ENCODE assay signal across 23 cellular contexts in the genomic region with DNA sequence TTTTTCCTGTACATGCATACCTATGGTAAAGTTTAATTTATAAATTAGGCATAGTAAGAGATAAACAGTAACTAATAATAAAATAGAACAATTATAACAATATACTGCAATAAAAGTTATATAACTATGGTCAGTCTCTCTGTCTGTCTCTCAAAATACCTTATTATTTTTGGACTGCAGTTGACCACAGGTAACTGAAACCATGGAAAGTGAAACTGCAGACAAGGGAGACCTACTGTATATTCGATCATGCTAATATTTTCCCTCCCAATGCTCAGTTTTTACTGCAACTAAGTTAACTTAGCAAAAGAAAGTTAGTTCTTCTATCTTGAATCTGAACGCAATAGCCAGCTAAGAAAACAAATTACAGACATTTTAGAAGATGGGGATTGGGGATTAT. TPM values are rescaled to one million over a fixed set of nuclear protein-coding genes. Genes with fewer than 3 reads are reported as not detected.
DNase-seq lines count a peak whose midpoint lies in the region; ATAC-seq, FAIRE-seq and TF ChIP-seq lines count a peak whose summit lies in the region.
"Had no signal": no experiment of that assay in that cellular context is flagged by ENCODE, and none has a peak within 500 bp of the region (broad histone marks: within the 10 kb centered on the region; RNA-seq: fewer than 3 reads in every experiment).

No MANE protein-coding gene starts in this region.

- H3K9me2 ChIP-seq in MM.1S (replicated peaks; ENCODE audit: insufficient read depth, low read length) = no peaks in the 10 kb centered on the region

- no peaks in the 10 kb centered on the region for H3K79me2 ChIP-seq in MM.1S (ENCODE audit: low read length)

- H4K20me1 ChIP-seq in MM.1S (ENCODE audit: insufficient read depth, low read length) = no peaks in the 10 kb centered on the region; the same call in 1 of the 2 replicates
- H4K20me1 ChIP-seq: BLaER1 had no signal

- peak overlapping the region; percentile 63 for H3K4me2 ChIP-seq in MM.1S (ENCODE audit: low read depth, low read length)
- H3K4me2 ChIP-seq: BLaER1 had no signal

- no peak overlapping the region for H2AFZ ChIP-seq in MM.1S (ENCODE audit: low read length)
- H2AFZ ChIP-seq: GM23248 had no signal

- H3K4me3 ChIP-seq in GM12865 (ENCODE audit: low read depth, low read length) = no peak overlapping the region
- no peak overlapping the region for H3K4me3 ChIP-seq in MM.1S (ENCODE audit: low read length)
- H3K4me3 ChIP-seq in lower leg skin (ENCODE audit: low read depth, poor library complexity, severe bottlenecking) = no peak overlapping the region
- H3K4me3 ChIP-seq: BLaER1, GM23248 had no signal

- peak; percentile 37 for FAIRE-seq in GM19239 (lab: Jason Lieb, UNC)
- FAIRE-seq: A204.1, G401.6, GM12891, H1 had no signal

- H3K36me3 ChIP-seq in MM.1S (replicated peaks; ENCODE audit: insufficient read depth, low read length) = no peaks in the 10 kb centered on the region
- H3K36me3 ChIP-seq: BLaER1 had no signal

- TF ChIP-seq CTCF in GM12865 (IDR thresholded peaks at IDR 0.05; ENCODE audit: insufficient read depth, low read depth, low read length, missing control alignments) = no peak
- TF ChIP-seq CTCF in MM.1S (IDR thresholded peaks at IDR 0.05; ENCODE audit: low read length) = no peak
- TF ChIP-seq CTCF in lower leg skin (IDR thresholded peaks at IDR 0.05) = no peak

- peaks cover 29% of the 10 kb centered on the region for H3K4me1 ChIP-seq in MM.1S (ENCODE audit: low read length)
- H3K4me1 ChIP-seq: Caco-2 had no signal

- DNase-seq in GM12865 (ENCODE audit: low read depth) (peak; percentile 20), GM19239 (ENCODE audit: insufficient read length, low spot score) (no peak), MM.1S (peak; percentile 77), RPMI8226 (peak; percentile 49), lower leg skin (ENCODE audit: low spot score in 2 of 2) (no peak), caudate nucleus (lab: John Stamatoyannopoulos, UW) (no peak), mucosa of gallbladder (ENCODE audit: low spot score) (no peak)
- DNase-seq: Caco-2; CD4-positive, CD25-positive, alpha-beta regulatory T cell; CD8-positive, alpha-beta T cell; DMS153; DND-41; GM23248; H7; HCEC 1CT had no signal

- no peak for TF ChIP-seq POLR2A in lower leg skin (IDR thresholded peaks at IDR 0.05)

- H3K27me3 ChIP-seq in MM.1S (replicated peaks; ENCODE audit: insufficient read depth, low read length) = peaks cover 79% of the 10 kb centered on the region
- H3K27me3 ChIP-seq: BLaER1 had no signal

- H3K27ac ChIP-seq in MM.1S (ENCODE audit: low read length) (no peak overlapping the region), caudate nucleus (ENCODE audit: low read depth, low read length) (no peak overlapping the region)
- H3K27ac ChIP-seq: 22Rv1, BLaER1, C4-2B, GM23248 had no signal

- ATAC-seq in HG03108 (IDR thresholded peaks at IDR 0.05; ENCODE audit: unreplicated experiment) = no peak
- ATAC-seq: CD8-positive, alpha-beta T cell had no signal

- no peak overlapping the region for H3K9ac ChIP-seq in MM.1S (ENCODE audit: low read length)
- H3K9ac ChIP-seq: BLaER1, GM23248 had no signal

- peaks cover 23% of the 10 kb centered on the region for H3F3A ChIP-seq in MM.1S (ENCODE audit: insufficient read depth, low read length)

- WGBS in lower leg skin, 2 donors = 90 to 91% methylated on average over 2 of the region's 2 CpGs

- intact Hi-C loops in lower leg skin (cut with DNase I; ENCODE audit: low total_unique reads) = no loop called here

- no peaks in the 10 kb centered on the region for H3K9me3 ChIP-seq in MM.1S (replicated peaks; ENCODE audit: insufficient read depth, low read length)
- H3K9me3 ChIP-seq: BLaER1, Caco-2 had no signal

RNA-seq across cellular contexts. Expression of a gene that starts 12.3 kb away (rescaled TPM):
- total RNA-seq in lower leg skin (100 to 1,000 TPM in 2 of 4 donors, 10 to 100 TPM in 2; 49.6 to 105 (median 87.5) TPM), mucosa of gallbladder (113 TPM)

RNA-seq across cellular contexts. Expression of a gene that starts 37.3 kb away (rescaled TPM):
- total RNA-seq in lower leg skin (10 to 100 TPM in 2 of 4 donors, 1 to 10 TPM in 2; 6.6 to 18.9 (median 9.7) TPM), mucosa of gallbladder (19.3 TPM)

Comparison
In these comparisons a context has a peak if more than half of its experiments do, and no peak if none do; other contexts are left out.
1. DNase-seq: peak in GM12865 (single experiment), MM.1S (single experiment) and RPMI8226 (single experiment); none in GM19239 (single experiment), lower leg skin (0 of 2), caudate nucleus (0 of 61) and mucosa of gallbladder (single experiment).